1 cellular context compared by ENCODE assay signal in genomic region chr16:57475711-57476339, GRCh38.
TF ChIP-seq lines count a peak whose summit lies in the region.

No MANE protein-coding gene starts in this region.

TF ChIP-seq in HepG2, 621 proteins besides CTCF, POLR2A, EP300 and RAD21 (continued from another document and continues in another):
- no peak for TF ChIP-seq CREB3 (CRISPR knock-in tag; IDR thresholded peaks at IDR 0.05)
- peak; percentile 19 for TF ChIP-seq ZNF781 (CRISPR knock-in tag; IDR thresholded peaks at IDR 0.05; ENCODE audit: borderline replicate concordance, not compliant biosample characterization)
- no peak for TF ChIP-seq ZNF484 (CRISPR knock-in tag; IDR thresholded peaks at IDR 0.05; ENCODE audit: borderline replicate concordance, low read depth)
- TF ChIP-seq HMG20B (CRISPR knock-in tag; conservative IDR thresholded peaks at IDR 0.05), result no peak
- no peak for TF ChIP-seq SOX13 (IDR thresholded peaks at IDR 0.05)
- 0 out of 4 replicates have a peak, but pooled peaks of 1 of the 2 experiments have one; percentile 11 for TF ChIP-seq SOX13 (CRISPR knock-in tag; conservative IDR thresholded peaks at IDR 0.05 in 1 of 2, IDR thresholded peaks at IDR 0.05 in 1 of 2)
- no peak for TF ChIP-seq ZNF770 (CRISPR knock-in tag; IDR thresholded peaks at IDR 0.05)
- no peak for TF ChIP-seq FOXO4 (CRISPR knock-in tag; conservative IDR thresholded peaks at IDR 0.05)
- TF ChIP-seq ZNF329 (CRISPR knock-in tag; IDR thresholded peaks at IDR 0.05; ENCODE audit: low read depth), result no peak
- no peak for TF ChIP-seq NFKBIZ (CRISPR knock-in tag; IDR thresholded peaks at IDR 0.05)
- TF ChIP-seq ZNF891 (CRISPR knock-in tag; IDR thresholded peaks at IDR 0.05), result no peak
- no peak for TF ChIP-seq ZFP90 (CRISPR knock-in tag; IDR thresholded peaks at IDR 0.05; ENCODE audit: borderline replicate concordance)
- TF ChIP-seq, protein P1, sequence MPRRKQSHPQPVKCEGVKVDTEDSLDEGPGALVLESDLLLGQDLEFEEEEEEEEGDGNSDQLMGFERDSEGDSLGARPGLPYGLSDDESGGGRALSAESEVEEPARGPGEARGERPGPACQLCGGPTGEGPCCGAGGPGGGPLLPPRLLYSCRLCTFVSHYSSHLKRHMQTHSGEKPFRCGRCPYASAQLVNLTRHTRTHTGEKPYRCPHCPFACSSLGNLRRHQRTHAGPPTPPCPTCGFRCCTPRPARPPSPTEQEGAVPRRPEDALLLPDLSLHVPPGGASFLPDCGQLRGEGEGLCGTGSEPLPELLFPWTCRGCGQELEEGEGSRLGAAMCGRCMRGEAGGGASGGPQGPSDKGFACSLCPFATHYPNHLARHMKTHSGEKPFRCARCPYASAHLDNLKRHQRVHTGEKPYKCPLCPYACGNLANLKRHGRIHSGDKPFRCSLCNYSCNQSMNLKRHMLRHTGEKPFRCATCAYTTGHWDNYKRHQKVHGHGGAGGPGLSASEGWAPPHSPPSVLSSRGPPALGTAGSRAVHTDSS (CRISPR knock-in tag; conservative IDR thresholded peaks at IDR 0.05), result no peak
- TF ChIP-seq FOXM1 (CRISPR knock-in tag; IDR thresholded peaks at IDR 0.05), result no peak
- TF ChIP-seq REPIN1 (CRISPR knock-in tag; IDR thresholded peaks at IDR 0.05; ENCODE audit: borderline replicate concordance, low read depth), result 0 out of 2 replicates have a peak, but pooled peaks have one; percentile 32
- no peak for TF ChIP-seq THAP7 (CRISPR knock-in tag; IDR thresholded peaks at IDR 0.05)
- no peak for TF ChIP-seq SALL1 (CRISPR knock-in tag; IDR thresholded peaks at IDR 0.05)
- TF ChIP-seq ATRX (CRISPR knock-in tag; IDR thresholded peaks at IDR 0.05; ENCODE audit: borderline replicate concordance), result no peak
- 0 out of 2 replicates have a peak, but pooled peaks have one; percentile 31 for TF ChIP-seq PRDM10 (CRISPR knock-in tag; IDR thresholded peaks at IDR 0.05; ENCODE audit: low read depth)
- no peak for TF ChIP-seq NFYB (CRISPR knock-in tag; IDR thresholded peaks at IDR 0.05)
- TF ChIP-seq ESRRA (CRISPR knock-in tag; IDR thresholded peaks at IDR 0.05; ENCODE audit: low read depth), result 0 out of 2 replicates have a peak, but pooled peaks have one; percentile 33
- no peak for TF ChIP-seq ZEB1 (IDR thresholded peaks at IDR 0.05; ENCODE audit: insufficient replicate concordance, low read depth)
- no peak for TF ChIP-seq KLF15 (CRISPR knock-in tag; IDR thresholded peaks at IDR 0.05; ENCODE audit: borderline replicate concordance)
- TF ChIP-seq MED1 (CRISPR knock-in tag; IDR thresholded peaks at IDR 0.05), result no peak
- TF ChIP-seq MAZ (IDR thresholded peaks at IDR 0.05; ENCODE audit: borderline replicate concordance, low read depth, low read length), result peak; percentile 38; the same call in 1 of the 2 replicates
- TF ChIP-seq MAZ (CRISPR knock-in tag; IDR thresholded peaks at IDR 0.05; ENCODE audit: low read depth), result no peak
- no peak for TF ChIP-seq ARNT2 (CRISPR knock-in tag; IDR thresholded peaks at IDR 0.05; ENCODE audit: low read depth)
- TF ChIP-seq ZNF790 (CRISPR knock-in tag; IDR thresholded peaks at IDR 0.05; ENCODE audit: borderline replicate concordance), result no peak
- TF ChIP-seq ZNF776 (CRISPR knock-in tag; IDR thresholded peaks at IDR 0.05), result no peak
- no peak for TF ChIP-seq ZNF564 (CRISPR knock-in tag; IDR thresholded peaks at IDR 0.05)
- TF ChIP-seq, protein P2, sequence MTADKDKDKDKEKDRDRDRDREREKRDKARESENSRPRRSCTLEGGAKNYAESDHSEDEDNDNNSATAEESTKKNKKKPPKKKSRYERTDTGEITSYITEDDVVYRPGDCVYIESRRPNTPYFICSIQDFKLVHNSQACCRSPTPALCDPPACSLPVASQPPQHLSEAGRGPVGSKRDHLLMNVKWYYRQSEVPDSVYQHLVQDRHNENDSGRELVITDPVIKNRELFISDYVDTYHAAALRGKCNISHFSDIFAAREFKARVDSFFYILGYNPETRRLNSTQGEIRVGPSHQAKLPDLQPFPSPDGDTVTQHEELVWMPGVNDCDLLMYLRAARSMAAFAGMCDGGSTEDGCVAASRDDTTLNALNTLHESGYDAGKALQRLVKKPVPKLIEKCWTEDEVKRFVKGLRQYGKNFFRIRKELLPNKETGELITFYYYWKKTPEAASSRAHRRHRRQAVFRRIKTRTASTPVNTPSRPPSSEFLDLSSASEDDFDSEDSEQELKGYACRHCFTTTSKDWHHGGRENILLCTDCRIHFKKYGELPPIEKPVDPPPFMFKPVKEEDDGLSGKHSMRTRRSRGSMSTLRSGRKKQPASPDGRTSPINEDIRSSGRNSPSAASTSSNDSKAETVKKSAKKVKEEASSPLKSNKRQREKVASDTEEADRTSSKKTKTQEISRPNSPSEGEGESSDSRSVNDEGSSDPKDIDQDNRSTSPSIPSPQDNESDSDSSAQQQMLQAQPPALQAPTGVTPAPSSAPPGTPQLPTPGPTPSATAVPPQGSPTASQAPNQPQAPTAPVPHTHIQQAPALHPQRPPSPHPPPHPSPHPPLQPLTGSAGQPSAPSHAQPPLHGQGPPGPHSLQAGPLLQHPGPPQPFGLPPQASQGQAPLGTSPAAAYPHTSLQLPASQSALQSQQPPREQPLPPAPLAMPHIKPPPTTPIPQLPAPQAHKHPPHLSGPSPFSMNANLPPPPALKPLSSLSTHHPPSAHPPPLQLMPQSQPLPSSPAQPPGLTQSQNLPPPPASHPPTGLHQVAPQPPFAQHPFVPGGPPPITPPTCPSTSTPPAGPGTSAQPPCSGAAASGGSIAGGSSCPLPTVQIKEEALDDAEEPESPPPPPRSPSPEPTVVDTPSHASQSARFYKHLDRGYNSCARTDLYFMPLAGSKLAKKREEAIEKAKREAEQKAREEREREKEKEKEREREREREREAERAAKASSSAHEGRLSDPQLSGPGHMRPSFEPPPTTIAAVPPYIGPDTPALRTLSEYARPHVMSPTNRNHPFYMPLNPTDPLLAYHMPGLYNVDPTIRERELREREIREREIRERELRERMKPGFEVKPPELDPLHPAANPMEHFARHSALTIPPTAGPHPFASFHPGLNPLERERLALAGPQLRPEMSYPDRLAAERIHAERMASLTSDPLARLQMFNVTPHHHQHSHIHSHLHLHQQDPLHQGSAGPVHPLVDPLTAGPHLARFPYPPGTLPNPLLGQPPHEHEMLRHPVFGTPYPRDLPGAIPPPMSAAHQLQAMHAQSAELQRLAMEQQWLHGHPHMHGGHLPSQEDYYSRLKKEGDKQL (CRISPR knock-in tag; IDR thresholded peaks at IDR 0.05; ENCODE audit: low read depth), result no peak
- TF ChIP-seq ZBTB20 (CRISPR knock-in tag; IDR thresholded peaks at IDR 0.05; ENCODE audit: borderline replicate concordance, low read depth), result no peak
- 0 out of 2 replicates have a peak, but pooled peaks have one; percentile 85 for TF ChIP-seq PCBP1 (IDR thresholded peaks at IDR 0.05; ENCODE audit: borderline replicate concordance, low read depth, low read length)
- no peak for TF ChIP-seq CREM (IDR thresholded peaks at IDR 0.05)
- no peak for TF ChIP-seq CREM (CRISPR knock-in tag; IDR thresholded peaks at IDR 0.05)
- no peak for TF ChIP-seq SNAI1 (CRISPR knock-in tag; IDR thresholded peaks at IDR 0.05; ENCODE audit: borderline replicate concordance)
- TF ChIP-seq ZSCAN9 (CRISPR knock-in tag; IDR thresholded peaks at IDR 0.05; ENCODE audit: borderline replicate concordance), result no peak
- TF ChIP-seq, protein P3, sequence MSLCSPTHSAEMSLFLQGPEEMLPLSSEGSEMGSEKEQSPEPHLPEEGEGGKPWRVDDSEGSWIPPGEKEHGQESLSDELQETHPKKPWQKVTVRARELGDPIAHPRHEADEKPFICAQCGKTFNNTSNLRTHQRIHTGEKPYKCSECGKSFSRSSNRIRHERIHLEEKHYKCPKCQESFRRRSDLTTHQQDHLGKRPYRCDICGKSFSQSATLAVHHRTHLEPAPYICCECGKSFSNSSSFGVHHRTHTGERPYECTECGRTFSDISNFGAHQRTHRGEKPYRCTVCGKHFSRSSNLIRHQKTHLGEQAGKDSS (CRISPR knock-in tag; IDR thresholded peaks at IDR 0.05; ENCODE audit: borderline replicate concordance, low read depth), result 0 out of 2 replicates have a peak, but pooled peaks have one; percentile 42
- no peak for TF ChIP-seq ZSCAN22 (CRISPR knock-in tag; IDR thresholded peaks at IDR 0.05)
- TF ChIP-seq JARID2 (CRISPR knock-in tag; IDR thresholded peaks at IDR 0.05; ENCODE audit: insufficient replicate concordance), result no peak
- peak; percentile 54; the same call in 1 of the 2 replicates for TF ChIP-seq GABPB1 (CRISPR knock-in tag; IDR thresholded peaks at IDR 0.05)
- TF ChIP-seq JUNB (CRISPR knock-in tag; IDR thresholded peaks at IDR 0.05; ENCODE audit: borderline replicate concordance), result no peak
- no peak for TF ChIP-seq ERF (CRISPR knock-in tag; IDR thresholded peaks at IDR 0.05)
- TF ChIP-seq POGK (CRISPR knock-in tag; conservative IDR thresholded peaks at IDR 0.05), result no peak
- TF ChIP-seq TCF12 (IDR thresholded peaks at IDR 0.05), result no peak
- TF ChIP-seq TCF12 (CRISPR knock-in tag; IDR thresholded peaks at IDR 0.05), result no peak
- peak; percentile 95 for TF ChIP-seq HNRNPK (IDR thresholded peaks at IDR 0.05; ENCODE audit: low read depth, low read length, poor library complexity, severe bottlenecking)
- no peak for TF ChIP-seq GATAD1 (CRISPR knock-in tag; IDR thresholded peaks at IDR 0.05)
- peak; percentile 79 for TF ChIP-seq AKAP8 (CRISPR knock-in tag; IDR thresholded peaks at IDR 0.05)
